In genomic region chr1:167263784-167264464, GRCh38 we compare ENCODE assay signal across 11 cellular contexts. TPM values are rescaled to one million over a fixed set of nuclear protein-coding genes. Genes with fewer than 3 reads are reported as not detected.
A peak's percentile ranks its signal among the peaks of the same experiment; 100 is the strongest.
DNase-seq lines count a peak whose midpoint lies in the region; ATAC-seq lines count a peak whose summit lies in the region.
"Had no signal": no experiment of that assay in that cellular context is flagged by ENCODE, and none has a peak within 500 bp of the region (broad histone marks: within the 10 kb centered on the region; RNA-seq: fewer than 3 reads in every experiment).

No MANE protein-coding gene starts in this region.

- H3K36me3 Mint-ChIP-seq in CD4-positive, CD25-positive, alpha-beta regulatory T cell = no peaks in the 10 kb centered on the region
- H3K36me3 Mint-ChIP-seq in effector memory CD8-positive, alpha-beta T cell (ENCODE audit: insufficient read depth) = peaks cover 8% of the 10 kb centered on the region

- no peaks in the 10 kb centered on the region for H3K9me3 Mint-ChIP-seq in CD4-positive, CD25-positive, alpha-beta regulatory T cell
- H3K9me3 Mint-ChIP-seq in effector memory CD8-positive, alpha-beta T cell = no peaks in the 10 kb centered on the region

- peak overlapping the region; percentile 42 for H3K4me3 ChIP-seq in CD4-positive, CD25-positive, alpha-beta regulatory T cell (ENCODE audit: low read depth, low read length)

- H3K9me3 ChIP-seq in CD4-positive, CD25-positive, alpha-beta regulatory T cell (ENCODE audit: control insufficient read depth in 2 of 2, low read length in 2 of 2) = no peaks in the 10 kb centered on the region

- H3K4me3 Mint-ChIP-seq in CD4-positive, CD25-positive, alpha-beta regulatory T cell = no peak overlapping the region
- H3K4me3 Mint-ChIP-seq in effector memory CD8-positive, alpha-beta T cell = no peak overlapping the region

- no peaks in the 10 kb centered on the region for H3K36me3 ChIP-seq in CD4-positive, CD25-positive, alpha-beta regulatory T cell (ENCODE audit: control insufficient read depth, insufficient read depth, low read length)

- peak; percentile 52 to 55 for ATAC-seq in CD4-positive, CD25-positive, alpha-beta regulatory T cell (ENCODE audit: low read depth in 2 of 2)
- ATAC-seq in GM18511 (IDR thresholded peaks at IDR 0.05; ENCODE audit: unreplicated experiment) (peak; percentile 67), HG03565 (IDR thresholded peaks at IDR 0.05; ENCODE audit: unreplicated experiment) (no peak)
- peak; percentile 40 for ATAC-seq in effector memory CD8-positive, alpha-beta T cell (replicated peaks)

- H3K27me3 Mint-ChIP-seq in CD4-positive, CD25-positive, alpha-beta regulatory T cell = no peaks in the 10 kb centered on the region
- H3K27me3 Mint-ChIP-seq in effector memory CD8-positive, alpha-beta T cell = no peaks in the 10 kb centered on the region

- H3K4me1 ChIP-seq in CD4-positive, CD25-positive, alpha-beta regulatory T cell (ENCODE audit: control insufficient read depth, insufficient read depth, low read length, poor library complexity, severe bottlenecking) = peaks cover 19% of the 10 kb centered on the region

- H3K4me1 Mint-ChIP-seq in CD4-positive, CD25-positive, alpha-beta regulatory T cell = peaks cover 11 to 31% (median 20%) of the 10 kb centered on the region in 4 donors
- peaks cover 9% of the 10 kb centered on the region in 2 donors for H3K4me1 Mint-ChIP-seq in effector memory CD8-positive, alpha-beta T cell (ENCODE audit: low read depth in 2 of 2)

- peak in 2 of 3 donors; percentile 2 to 37 for DNase-seq in CD4-positive, CD25-positive, alpha-beta regulatory T cell
- DNase-seq in NAMALWA (ENCODE audit: low spot score) = peak; percentile 34
- DNase-seq in effector memory CD8-positive, alpha-beta T cell = no peak
- no peak for DNase-seq in hypothalamus (lab: John Stamatoyannopoulos, UW)
- DNase-seq in activated gamma-delta T cell treated with Interleukin-2 at 50 U/mL for 16 hours = no peak
- DNase-seq in middle frontal gyrus (ENCODE audit: extremely low spot score, low spot score) = no peak
- DNase-seq: dermis blood vessel endothelial cell, NCI-H446 treated with DMSO at 0.1 percent for 48 hours, T-helper 9 cell had no signal

- no peak overlapping the region for H3K27ac Mint-ChIP-seq in CD4-positive, CD25-positive, alpha-beta regulatory T cell
- H3K27ac Mint-ChIP-seq in effector memory CD8-positive, alpha-beta T cell = no peak overlapping the region

- no peaks in the 10 kb centered on the region for H3K27me3 ChIP-seq in CD4-positive, CD25-positive, alpha-beta regulatory T cell (ENCODE audit: control insufficient read depth, insufficient read depth, low read length)

- H3K27ac ChIP-seq in CD4-positive, CD25-positive, alpha-beta regulatory T cell (ENCODE audit: insufficient read depth, low read length, poor library complexity, severe bottlenecking) = no peak overlapping the region

RNA-seq across cellular contexts. Expression of gene POU2F1, which starts 43.2 kb away (rescaled TPM):
- total RNA-seq in CD4-positive, CD25-positive, alpha-beta regulatory T cell = 35.3 TPM
- 10 to 100 TPM in 1 of 4 donors, 1 to 10 TPM in 3; 5.2 to 11.7 (median 7.7) TPM for polyA plus RNA-seq in CD4-positive, CD25-positive, alpha-beta regulatory T cell

Comparison
In these comparisons a context has a peak if more than half of its experiments do, and no peak if none do; other contexts are left out.
1. DNase-seq: peak in CD4-positive, CD25-positive, alpha-beta regulatory T cell (2 of 3) and NAMALWA (single experiment); none in effector memory CD8-positive, alpha-beta T cell (0 of 3), hypothalamus (0 of 51), activated gamma-delta T cell treated with Interleukin-2 at 50 U/mL for 16 hours (single experiment) and middle frontal gyrus (single experiment).